16 cellular contexts compared by ENCODE assay signal in the genomic region with DNA sequence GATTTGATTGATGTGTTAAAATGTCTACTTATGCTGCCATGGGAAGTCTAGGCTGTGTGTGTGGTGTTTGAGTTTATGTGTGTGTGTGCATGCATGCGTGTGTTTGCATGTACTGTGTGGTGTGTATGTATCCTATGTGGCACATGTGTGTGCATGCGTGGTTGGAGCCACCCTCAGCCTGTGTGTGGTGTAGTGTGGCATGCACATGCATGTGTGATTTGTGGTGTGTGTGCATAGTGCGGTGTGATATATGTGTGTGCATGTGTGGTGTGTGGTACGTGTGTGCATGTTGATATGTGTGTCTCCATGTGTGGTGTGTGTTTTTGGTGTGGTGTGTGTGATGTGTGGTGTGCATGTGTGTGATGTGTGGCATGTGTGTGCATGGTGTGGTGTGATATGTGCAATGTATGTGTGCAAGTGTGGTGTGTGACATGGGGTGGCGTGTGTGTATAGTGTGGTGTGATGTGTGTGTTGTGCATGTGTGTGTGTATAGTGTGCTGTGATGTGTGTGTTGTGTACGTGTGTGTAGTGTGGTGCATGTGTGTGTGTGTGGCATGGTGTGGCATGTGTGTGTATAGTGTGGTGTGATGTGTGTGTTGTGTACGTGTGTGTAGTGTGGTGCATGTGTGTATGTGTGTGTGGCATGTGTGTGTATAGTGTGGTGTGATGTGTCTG.
A peak's percentile ranks its signal among the peaks of the same experiment; 100 is the strongest.
DNase-seq lines count a peak whose midpoint lies in the region; ATAC-seq and TF ChIP-seq lines count a peak whose summit lies in the region.
"Had no signal": no experiment of that assay in that cellular context is flagged by ENCODE, and none has a peak within 500 bp of the region (broad histone marks: within the 10 kb centered on the region; RNA-seq: fewer than 3 reads in every experiment).

No MANE protein-coding gene starts in this region.

- DNase-seq in left cardiac atrium: peak; percentile 7
- DNase-seq in Right ventricle myocardium superior: no peak
- DNase-seq in ecto neural progenitor cell (ENCODE audit: low spot score): peak; percentile 28
- no peak for DNase-seq in neuronal stem cell (ENCODE audit: low spot score)
- DNase-seq in vagina (ENCODE audit: extremely low spot score in 2 of 2): peak; percentile 65 to 67
- DNase-seq in HuH-7.5 (ENCODE audit: low spot score): no peak
- no peak for DNase-seq in nucleus accumbens (lab: John Stamatoyannopoulos, UW)
- DNase-seq: C1 segment of cervical spinal cord; DMS 273 treated with DMSO at 0.1 percent for 48 hours; GF-D8; NCI-H187 treated with DMSO at 0.1 percent for 48 hours; NCI-H526 treated with DMSO at 0.1 percent for 48 hours; NK-92 treated with Interleukin-12 subunit alpha and Interleukin-12 subunit beta, amount 100 ng/mL, for 24 hours; SJCRH30 had no signal

- H3K23ac ChIP-seq in neuronal stem cell (ENCODE audit: low read depth, low read length, poor library complexity): peak overlapping the region; percentile 21

- H3K79me1 ChIP-seq in neuronal stem cell (ENCODE audit: low read depth, low read length): no peaks in the 10 kb centered on the region

- no peak overlapping the region for H4K8ac ChIP-seq in neuronal stem cell (ENCODE audit: low read depth, low read length)

- H3K9ac ChIP-seq in neuronal stem cell (ENCODE audit: low read depth, low read length, poor library complexity): peak overlapping the region; percentile 60

- H3K4me1 ChIP-seq in neuronal stem cell (ENCODE audit: control insufficient read depth in 2 of 2, insufficient read depth in 1 of 2, low read depth in 1 of 2, low read length in 2 of 2) (peaks cover 0 to 13% of the 10 kb centered on the region in 2 donors), vagina (peaks cover 30% of the 10 kb centered on the region)
- H3K4me1 ChIP-seq: SJCRH30 had no signal

- no peak overlapping the region for H2AK5ac ChIP-seq in neuronal stem cell (ENCODE audit: low read depth, low read length)

- H3K4me2 ChIP-seq in neuronal stem cell (ENCODE audit: insufficient read depth, low read length, poor library complexity, severe bottlenecking): no peak overlapping the region

- H2AFZ ChIP-seq in neuronal stem cell (ENCODE audit: low read length): no peak overlapping the region

- H3K9me3 ChIP-seq in neuronal stem cell (replicated peaks in 1 of 2; ENCODE audit: control insufficient read depth in 2 of 2, insufficient read depth in 1 of 2, low read depth in 1 of 2, low read length in 2 of 2) (peaks cover 0 to 13% of the 10 kb centered on the region in 2 donors), vagina (no peaks in the 10 kb centered on the region)
- H3K9me3 ChIP-seq: SJCRH30 had no signal

- no peak for TF ChIP-seq POLR2A in vagina (IDR thresholded peaks at IDR 0.05)

- no peak overlapping the region for H2BK120ac ChIP-seq in neuronal stem cell (ENCODE audit: low read depth, low read length)

- TF ChIP-seq CTCF in vagina (IDR thresholded peaks at IDR 0.05): no peak

- H3K27me3 ChIP-seq in neuronal stem cell (ENCODE audit: control insufficient read depth in 3 of 3, insufficient read depth in 3 of 3, low read depth in 1 of 3, low read length in 3 of 3) (peaks cover 0 to 7% (median 0%) of the 10 kb centered on the region in 3 experiments), vagina (no peaks in the 10 kb centered on the region)
- H3K27me3 ChIP-seq: SJCRH30 had no signal

- H2BK15ac ChIP-seq in neuronal stem cell (ENCODE audit: low read length): peak overlapping the region; percentile 4

- peak overlapping the region; percentile 74 for H3K18ac ChIP-seq in neuronal stem cell (ENCODE audit: low read length)

- no peak overlapping the region for H2BK5ac ChIP-seq in neuronal stem cell (ENCODE audit: low read length)

- H3K14ac ChIP-seq in neuronal stem cell (ENCODE audit: low read length): peak overlapping the region; percentile 85

- H2BK12ac ChIP-seq in neuronal stem cell (ENCODE audit: low read length): no peak overlapping the region

- H3K4me3 ChIP-seq in neuronal stem cell (ENCODE audit: low read length in 2 of 2): peak overlapping the region in 1 of 2 donors; percentile 66
- H3K4me3 ChIP-seq in vagina: no peak overlapping the region
- H3K4me3 ChIP-seq: K562, SJCRH30 had no signal

- intact Hi-C loops in left cardiac atrium (cut with DNase I): no loop called here
- intact Hi-C loops in Right ventricle myocardium superior (cut with DNase I): no loop called here
- intact Hi-C loops in vagina (cut with DNase I): no loop called here

- H3K4ac ChIP-seq in neuronal stem cell (ENCODE audit: low read length): no peak overlapping the region

- 100% methylated on average over 1 of the region's 7 CpGs; no CpG with 5 or more reads in 1 of the 2 donors for WGBS in neuronal stem cell (ENCODE audit: extremely low coverage in 2 of 2, insufficient read length in 2 of 2, insufficient replicate concordance in 1 of 2), 2 donors

- peak overlapping the region; percentile 75 for H4K91ac ChIP-seq in neuronal stem cell (ENCODE audit: low read depth, low read length, poor library complexity)

- H3K36me3 ChIP-seq in neuronal stem cell (replicated peaks in 1 of 2; ENCODE audit: control insufficient read depth in 2 of 2, insufficient read depth in 2 of 2, low read length in 2 of 2): no peaks in the 10 kb centered on the region
- H3K36me3 ChIP-seq in vagina: no peaks in the 10 kb centered on the region
- H3K36me3 ChIP-seq: SJCRH30 had no signal

- ATAC-seq in left cardiac atrium (no peak), Right ventricle myocardium superior (ENCODE audit: poor library complexity) (no peak), GM19035 (IDR thresholded peaks at IDR 0.05; ENCODE audit: unreplicated experiment) (no peak)
- ATAC-seq: K562 had no signal

- H3K27ac ChIP-seq in neuronal stem cell (replicated peaks; ENCODE audit: low read length) (no peak overlapping the region), vagina (no peak overlapping the region)
- H3K27ac ChIP-seq: SJCRH30 had no signal

Comparison
In these comparisons a context has a peak if more than half of its experiments do, and no peak if none do; other contexts are left out.
1. DNase-seq: peak in left cardiac atrium (single experiment), ecto neural progenitor cell (single experiment) and vagina (2 of 2); none in Right ventricle myocardium superior (single experiment), neuronal stem cell (single experiment), HuH-7.5 (single experiment) and nucleus accumbens (0 of 56).